Comparison of ENCODE assay signal across 1 cellular context in genomic region chr22:23095467-23096342, GRCh38.
A peak's percentile ranks its signal among the peaks of the same experiment; 100 is the strongest.
TF ChIP-seq lines count a peak whose summit lies in the region.

No MANE protein-coding gene starts in this region.

TF ChIP-seq in K562, 482 proteins besides CTCF, POLR2A, EP300 and RAD21 (continues in another document):
- TF ChIP-seq BHLHE40 (IDR thresholded peaks at IDR 0.05; ENCODE audit: low read length), result peak; percentile 43; the same call in 1 of the 2 replicates
- 0 out of 2 replicates have a peak, but pooled peaks have one; percentile 65 for TF ChIP-seq MCM5 (IDR thresholded peaks at IDR 0.05; ENCODE audit: low read depth)
- no peak for TF ChIP-seq ZNF589 (CRISPR knock-in tag; IDR thresholded peaks at IDR 0.05; ENCODE audit: low read depth)
- TF ChIP-seq SP2 (IDR thresholded peaks at IDR 0.05; ENCODE audit: extremely low read depth, low read depth, low read length, poor library complexity, severe bottlenecking), result peak; percentile 9
- peak; percentile 57; the same call in 1 of the 2 replicates for TF ChIP-seq PRMT5 (CRISPR knock-in tag; IDR thresholded peaks at IDR 0.05)
- TF ChIP-seq E2F1 (CRISPR knock-in tag; IDR thresholded peaks at IDR 0.05), result 0 out of 2 replicates have a peak, but pooled peaks have one; percentile 15
- TF ChIP-seq MCM3 (IDR thresholded peaks at IDR 0.05), result peak; percentile 84
- TF ChIP-seq YY1 (IDR thresholded peaks at IDR 0.05; ENCODE audit: borderline replicate concordance in 1 of 3, control insufficient read depth in 1 of 3, extremely low read depth in 1 of 3, insufficient read depth in 3 of 3, insufficient read length in 1 of 3, insufficient replicate concordance in 2 of 3, low read depth in 1 of 3, low read length in 2 of 3), result peak in 2 of 3 experiments; percentile 19 to 52
- no peak for TF ChIP-seq SRF (CRISPR knock-in tag; IDR thresholded peaks at IDR 0.05)
- TF ChIP-seq ZNF444 (CRISPR knock-in tag; IDR thresholded peaks at IDR 0.05), result no peak
- TF ChIP-seq MXD1 (CRISPR knock-in tag; IDR thresholded peaks at IDR 0.05; ENCODE audit: borderline replicate concordance, poor library complexity, severe bottlenecking), result no peak
- TF ChIP-seq RFX7 (CRISPR knock-in tag; IDR thresholded peaks at IDR 0.05), result no peak
- TF ChIP-seq PHF8 (IDR thresholded peaks at IDR 0.05; ENCODE audit: borderline replicate concordance, low read length), result 0 out of 2 replicates have a peak, but pooled peaks have one; percentile 27
- TF ChIP-seq KAT2B (IDR thresholded peaks at IDR 0.05; ENCODE audit: low read depth, low read length), result no peak
- TF ChIP-seq ZBTB49 (CRISPR knock-in tag; IDR thresholded peaks at IDR 0.05; ENCODE audit: borderline replicate concordance), result no peak
- no peak for TF ChIP-seq CLOCK (CRISPR knock-in tag; IDR thresholded peaks at IDR 0.05; ENCODE audit: borderline replicate concordance)
- TF ChIP-seq THAP12 (CRISPR knock-in tag; IDR thresholded peaks at IDR 0.05), result peak; percentile 81
- TF ChIP-seq MCM7 (IDR thresholded peaks at IDR 0.05), result peak; percentile 76 to 98; a peak in 2 of 4 replicates
- peak; percentile 7 for TF ChIP-seq SMAD1 (IDR thresholded peaks at IDR 0.05; ENCODE audit: low read depth, low read length, partially characterized antibody)
- 0 out of 2 replicates have a peak, but pooled peaks have one; percentile 13 for TF ChIP-seq ZBTB2 (IDR thresholded peaks at IDR 0.05)
- TF ChIP-seq ZBED1 (IDR thresholded peaks at IDR 0.05), result no peak
- peak; percentile 24 to 42; a peak in 2 of 4 replicates for TF ChIP-seq UBTF (IDR thresholded peaks at IDR 0.05; ENCODE audit: borderline replicate concordance in 1 of 2, low read depth in 2 of 2, low read length in 2 of 2)
- TF ChIP-seq ELF1 (tag; IDR thresholded peaks at IDR 0.05), result no peak
- TF ChIP-seq CBX5 (IDR thresholded peaks at IDR 0.05; ENCODE audit: borderline replicate concordance, low read depth), result no peak
- no peak for TF ChIP-seq ZBTB33 (CRISPR knock-in tag; IDR thresholded peaks at IDR 0.05)
- TF ChIP-seq CBX8 (IDR thresholded peaks at IDR 0.05; ENCODE audit: borderline replicate concordance, extremely low read depth, low read depth, low read length, poor library complexity, severe bottlenecking), result no peak
- TF ChIP-seq ATF1 (CRISPR knock-in tag; IDR thresholded peaks at IDR 0.05), result 0 out of 2 replicates have a peak, but pooled peaks have one; percentile 31
- no peak for TF ChIP-seq ATF1 (tag; IDR thresholded peaks at IDR 0.05)
- no peak; a peak in 1 of 4 replicates for TF ChIP-seq SIX5 (IDR thresholded peaks at IDR 0.05; ENCODE audit: borderline replicate concordance in 1 of 2, insufficient read depth in 1 of 2, low read depth in 1 of 2, low read length in 2 of 2)
- no peak for TF ChIP-seq ZNF354B (CRISPR knock-in tag; IDR thresholded peaks at IDR 0.05)
- no peak for TF ChIP-seq NCOA2 (IDR thresholded peaks at IDR 0.05; ENCODE audit: partially characterized antibody in 2 of 2)
- 0 out of 2 replicates have a peak, but pooled peaks have one; percentile 23 for TF ChIP-seq ETS1 (conservative IDR thresholded peaks at IDR 0.05; ENCODE audit: control insufficient read depth, low read depth, low read length)
- TF ChIP-seq STAT6 (CRISPR knock-in tag; IDR thresholded peaks at IDR 0.05), result peak; percentile 4; the same call in 1 of the 2 replicates
- no peak for TF ChIP-seq BRCA1 (IDR thresholded peaks at IDR 0.05)
- TF ChIP-seq BRCA1 (CRISPR knock-in tag; IDR thresholded peaks at IDR 0.05), result no peak
- peak in 1 of 2 experiments; percentile 15; a peak in 1 of 4 replicates for TF ChIP-seq MLX (CRISPR knock-in tag; conservative IDR thresholded peaks at IDR 0.05)
- TF ChIP-seq KDM2B (CRISPR knock-in tag; IDR thresholded peaks at IDR 0.05), result 0 out of 2 replicates have a peak, but pooled peaks have one; percentile 26
- no peak for TF ChIP-seq ATF7 (IDR thresholded peaks at IDR 0.05)
